ENCODE assay signal across 9 cellular contexts in the genomic region with DNA sequence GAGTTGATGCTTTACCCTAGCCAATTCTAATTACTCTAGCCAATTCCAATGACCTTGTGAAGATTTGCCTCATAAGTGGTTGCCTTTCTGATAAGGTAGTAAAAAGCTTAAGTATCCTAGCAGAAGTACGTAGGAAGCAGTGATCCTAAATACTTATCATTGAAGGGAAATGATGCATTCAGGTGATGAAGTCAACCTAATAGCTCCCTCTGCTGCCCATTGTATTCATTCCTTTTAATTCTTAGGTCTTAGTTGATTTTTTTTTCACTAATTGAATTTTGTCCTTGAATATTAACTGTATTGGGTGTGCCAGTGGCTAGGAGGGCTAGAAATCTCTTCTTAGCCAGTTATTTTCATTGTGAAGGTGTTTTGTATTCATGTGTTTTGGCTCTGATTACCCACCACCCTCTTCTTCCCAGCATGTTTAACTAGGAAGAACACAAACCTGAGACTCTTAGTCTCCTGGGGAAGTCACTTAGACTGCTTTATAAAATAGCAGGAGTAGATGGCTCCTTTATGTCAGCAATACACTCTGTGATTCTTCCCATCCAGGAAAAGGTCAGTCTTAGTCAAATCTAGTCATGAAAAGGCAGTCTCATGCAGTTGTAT. TPM values are rescaled to one million over a fixed set of nuclear protein-coding genes. Genes with fewer than 3 reads are reported as not detected.
DNase-seq lines count a peak whose midpoint lies in the region; ATAC-seq and TF ChIP-seq lines count a peak whose summit lies in the region.
"Had no signal": no experiment of that assay in that cellular context is flagged by ENCODE, and none has a peak within 500 bp of the region (broad histone marks: within the 10 kb centered on the region; RNA-seq: fewer than 3 reads in every experiment).

No MANE protein-coding gene starts in this region.

- CTCF ChIA-PET in AG04449 (lab: Yijun Ruan, JAX): interaction anchor here (0.6 to 5.3 kb wide), 27 partner anchors 8 to 440 kb away, joined by 3 to 84 read pairs (median 4); a partner anchor contains a TSS

- H3K27ac Mint-ChIP-seq in neural progenitor cell: no peak overlapping the region

- peaks cover 18% of the 10 kb centered on the region for H4K20me1 ChIP-seq in neural progenitor cell (ENCODE audit: low read depth)

- DNase-seq in AG04449 (ENCODE audit: low read depth, low spot score) (no peak), NCI-H345 (lab: John Stamatoyannopoulos, UW) (peak; percentile 28), brain microvascular endothelial cell (no peak), neural progenitor cell (ENCODE audit: low spot score) (peak; percentile 31), activated gamma-delta T cell treated with Interleukin-2 at 50 U/mL for 16 hours (no peak), posterior cingulate gyrus (no peak)

- H3K36me3 Mint-ChIP-seq in neural progenitor cell: peaks cover 23% of the 10 kb centered on the region

- ATAC-seq in GM21360 (IDR thresholded peaks at IDR 0.05; ENCODE audit: unreplicated experiment): no peak

- TF ChIP-seq CTCF in AG04449 (IDR thresholded peaks at IDR 0.05; ENCODE audit: insufficient read depth, low read length, missing control alignments) (peak; percentile 45), GM12875 (IDR thresholded peaks at IDR 0.05; ENCODE audit: borderline replicate concordance, insufficient read depth, low read depth, low read length) (peak; percentile 29; the same call in 1 of the 2 replicates), brain microvascular endothelial cell (IDR thresholded peaks at IDR 0.05; ENCODE audit: low read depth, low read length, missing control alignments) (peak; percentile 55), neural progenitor cell (IDR thresholded peaks at IDR 0.05) (peak; percentile 54)

- H3K4me1 Mint-ChIP-seq in neural progenitor cell: no peaks in the 10 kb centered on the region

- H3K9me3 ChIP-seq in neural progenitor cell (ENCODE audit: low read depth): no peaks in the 10 kb centered on the region

- H3K4me1 ChIP-seq in neural progenitor cell: no peaks in the 10 kb centered on the region

- no peaks in the 10 kb centered on the region for H3K27me3 Mint-ChIP-seq in neural progenitor cell (ENCODE audit: insufficient read depth, low read depth)
- H3K27me3 Mint-ChIP-seq: central memory CD8-positive, alpha-beta T cell had no signal

- H3K79me2 ChIP-seq in neural progenitor cell (ENCODE audit: low read depth): peaks cover 3% of the 10 kb centered on the region

- intact Hi-C loops in posterior cingulate gyrus (cut with DNase I): no loop called here

- no peaks in the 10 kb centered on the region for H3K9me3 Mint-ChIP-seq in neural progenitor cell
- H3K9me3 Mint-ChIP-seq: central memory CD8-positive, alpha-beta T cell had no signal

- POLR2A ChIA-PET in AG04449 (lab: Yijun Ruan, JAX): interaction anchor here (0.5 kb wide), 1 partner anchor 1112 kb away, joined by 3 read pairs; no protein-coding TSS in a partner anchor

- H3K27ac ChIP-seq in brain microvascular endothelial cell: no peak overlapping the region
- H3K27ac ChIP-seq in neural progenitor cell: no peak overlapping the region

- H3K27me3 ChIP-seq in brain microvascular endothelial cell (replicated peaks): no peaks in the 10 kb centered on the region
- no peaks in the 10 kb centered on the region for H3K27me3 ChIP-seq in neural progenitor cell

- H2AFZ ChIP-seq in neural progenitor cell (replicated peaks): no peak overlapping the region

- H3K4me3 ChIP-seq in AG04449 (ENCODE audit: low read depth, low read length): no peak overlapping the region
- no peak overlapping the region for H3K4me3 ChIP-seq in GM12875 (ENCODE audit: low read depth, low read length)
- H3K4me3 ChIP-seq in brain microvascular endothelial cell (ENCODE audit: low read depth, low read length): no peak overlapping the region
- H3K4me3 ChIP-seq in neural progenitor cell: no peak overlapping the region

- in situ Hi-C loops in brain microvascular endothelial cell (cut with HindIII; ENCODE audit: low pct_ligation_motif_present, low sequenced_read_pairs): no loop called here

- no peak overlapping the region for H3K4me2 ChIP-seq in neural progenitor cell

- no peaks in the 10 kb centered on the region for H3F3A ChIP-seq in neural progenitor cell (ENCODE audit: low read depth)

- H3K36me3 ChIP-seq in brain microvascular endothelial cell (replicated peaks) (peaks cover 4% of the 10 kb centered on the region), neural progenitor cell (no peaks in the 10 kb centered on the region)

- no peak overlapping the region for H3K4me3 Mint-ChIP-seq in neural progenitor cell
- H3K4me3 Mint-ChIP-seq: central memory CD8-positive, alpha-beta T cell had no signal

- H3K9ac ChIP-seq in neural progenitor cell: no peak overlapping the region

RNA-seq across cellular contexts. Expression of a gene that starts 46.3 kb away (rescaled TPM):
- 53.5 and 62.7 TPM in 2 replicates for total RNA-seq in neural progenitor cell (ENCODE audit: low replicate concordance)

RNA-seq across cellular contexts. Expression of a gene that starts 48.0 kb away (rescaled TPM):
- 4.0 and 4.5 TPM in 2 replicates for total RNA-seq in neural progenitor cell (ENCODE audit: low replicate concordance)

Comparison
In these comparisons a context has a peak if more than half of its experiments do, and no peak if none do; other contexts are left out.
1. DNase-seq: peak in NCI-H345 (single experiment) and neural progenitor cell (single experiment); none in AG04449 (single experiment), brain microvascular endothelial cell (single experiment), activated gamma-delta T cell treated with Interleukin-2 at 50 U/mL for 16 hours (single experiment) and posterior cingulate gyrus (0 of 10).
2. Peak in every context shown above with its lines, with median percentiles within 50 percentile points of each other: CTCF ChIP-seq.